10 cellular contexts compared by ENCODE assay signal in genomic region chr17:7476951-7477350, GRCh38. TPM values are rescaled to one million over a fixed set of nuclear protein-coding genes. Genes with fewer than 3 reads are reported as not detected.
DNase-seq lines count a peak whose midpoint lies in the region; ATAC-seq and TF ChIP-seq lines count a peak whose summit lies in the region.
"Had no signal": no experiment of that assay in that cellular context is flagged by ENCODE, and none has a peak within 500 bp of the region (broad histone marks: within the 10 kb centered on the region; RNA-seq: fewer than 3 reads in every experiment).

No MANE protein-coding gene starts in this region.

- DNase-seq in activated naive CD4-positive, alpha-beta T cell treated with Interleukin-2 at 50 U/mL for 16 hours, result no peak
- DNase-seq in caudate nucleus (lab: John Stamatoyannopoulos, UW) (no peak), upper lobe of right lung (no peak), NCI-H510A (lab: John Stamatoyannopoulos, UW) (no peak), NAMALWA (ENCODE audit: low spot score) (no peak)
- no peak for DNase-seq in naive thymus-derived CD4-positive, alpha-beta T cell
- DNase-seq: stimulated activated CD4-positive, alpha-beta T cell treated with anti-CD3 and anti-CD28 coated beads, Interleukin-4, amount 100 ng/mL, for 24 hours had no signal

- H3K4me1 Mint-ChIP-seq in activated naive CD4-positive, alpha-beta T cell treated with anti-CD3 and anti-CD28 coated beads, Interleukin-2, amount 50 U/mL, for 24 hours, result peaks cover 62% of the 10 kb centered on the region
- peaks cover 42 to 81% (median 60%) of the 10 kb centered on the region in 7 donors for H3K4me1 Mint-ChIP-seq in naive thymus-derived CD4-positive, alpha-beta T cell

- peak overlapping the region; percentile 74 for H3K27ac Mint-ChIP-seq in activated naive CD4-positive, alpha-beta T cell treated with anti-CD3 and anti-CD28 coated beads, Interleukin-2, amount 50 U/mL, for 24 hours
- H3K27ac Mint-ChIP-seq in naive thymus-derived CD4-positive, alpha-beta T cell, result peak overlapping the region in 8 of 9 donors; percentile 90 to 99 (median 96)

- intact Hi-C loops in naive thymus-derived CD4-positive, alpha-beta T cell (cut with micrococcal nuclease), result no loop called here
- intact Hi-C loops in upper lobe of right lung (cut with DNase I), result no loop called here

- H3K9me3 ChIP-seq in naive thymus-derived CD4-positive, alpha-beta T cell (ENCODE audit: control insufficient read depth in 2 of 3, low read length in 3 of 3), result no peaks in the 10 kb centered on the region
- no peaks in the 10 kb centered on the region for H3K9me3 ChIP-seq in upper lobe of right lung
- H3K9me3 ChIP-seq: MG63 had no signal

- CTCF ChIA-PET in naive thymus-derived CD4-positive, alpha-beta T cell (lab: Charles Lee), result interaction anchor here (1.0 to 2.9 kb wide), 3 partner anchors 9 to 84 kb away, joined by 4 to 8 read pairs (median 7); no protein-coding TSS in a partner anchor

- POLR2A ChIA-PET in naive thymus-derived CD4-positive, alpha-beta T cell (lab: Charles Lee), result interaction anchor here (0.7 to 12.3 kb wide), 15 partner anchors 8 to 210 kb away, joined by 3 to 199 read pairs (median 4); partner anchors contain the start of genes CHRNB1, TMEM102, TMEM256 and TNFSF12

- peak overlapping the region; percentile 90 for H3K4me3 Mint-ChIP-seq in activated naive CD4-positive, alpha-beta T cell treated with anti-CD3 and anti-CD28 coated beads, Interleukin-2, amount 50 U/mL, for 24 hours
- H3K4me3 Mint-ChIP-seq in naive thymus-derived CD4-positive, alpha-beta T cell, result peak overlapping the region; percentile 32 to 99 (median 96)

- no peaks in the 10 kb centered on the region for H3K27me3 Mint-ChIP-seq in activated naive CD4-positive, alpha-beta T cell treated with anti-CD3 and anti-CD28 coated beads, Interleukin-2, amount 50 U/mL, for 24 hours
- no peaks in the 10 kb centered on the region for H3K27me3 Mint-ChIP-seq in naive thymus-derived CD4-positive, alpha-beta T cell

- H3K36me3 ChIP-seq in naive thymus-derived CD4-positive, alpha-beta T cell (ENCODE audit: control insufficient read depth in 2 of 3, insufficient read depth in 3 of 3, low read length in 3 of 3), result peaks cover 0 to 3% (median 0%) of the 10 kb centered on the region in 3 experiments
- H3K36me3 ChIP-seq in upper lobe of right lung, result no peaks in the 10 kb centered on the region
- H3K36me3 ChIP-seq: MG63 had no signal

- H3K4me1 ChIP-seq in naive thymus-derived CD4-positive, alpha-beta T cell (ENCODE audit: control insufficient read depth in 2 of 2, insufficient read depth in 2 of 2, low read length in 2 of 2), result peaks cover 19 to 44% of the 10 kb centered on the region in 2 donors
- peaks cover 38% of the 10 kb centered on the region for H3K4me1 ChIP-seq in upper lobe of right lung

- no peaks in the 10 kb centered on the region for H3K27me3 ChIP-seq in naive thymus-derived CD4-positive, alpha-beta T cell (ENCODE audit: control insufficient read depth in 2 of 2, insufficient read depth in 2 of 2, low read length in 2 of 2)
- H3K27me3 ChIP-seq in upper lobe of right lung, result no peaks in the 10 kb centered on the region
- H3K27me3 ChIP-seq: MG63 had no signal

- no peaks in the 10 kb centered on the region for H3K9me3 Mint-ChIP-seq in activated naive CD4-positive, alpha-beta T cell treated with anti-CD3 and anti-CD28 coated beads, Interleukin-2, amount 50 U/mL, for 24 hours
- H3K9me3 Mint-ChIP-seq in naive thymus-derived CD4-positive, alpha-beta T cell, result peaks cover 0 to 3% (median 0%) of the 10 kb centered on the region in 11 donors

- no peak for ATAC-seq in naive thymus-derived CD4-positive, alpha-beta T cell
- ATAC-seq in upper lobe of right lung (no peak), HG02884 (IDR thresholded peaks at IDR 0.05; ENCODE audit: unreplicated experiment) (no peak)

- no peak for TF ChIP-seq CTCF in upper lobe of right lung (IDR thresholded peaks at IDR 0.05)

- H3K27ac ChIP-seq in caudate nucleus (ENCODE audit: low read depth, low read length), result peak overlapping the region; percentile 0
- peak overlapping the region; percentile 100 for H3K27ac ChIP-seq in naive thymus-derived CD4-positive, alpha-beta T cell (ENCODE audit: low read depth, low read length)
- peak overlapping the region; percentile 99 for H3K27ac ChIP-seq in upper lobe of right lung

- H3K36me3 Mint-ChIP-seq in activated naive CD4-positive, alpha-beta T cell treated with anti-CD3 and anti-CD28 coated beads, Interleukin-2, amount 50 U/mL, for 24 hours, result no peaks in the 10 kb centered on the region
- H3K36me3 Mint-ChIP-seq in naive thymus-derived CD4-positive, alpha-beta T cell, result peaks cover 0 to 6% (median 0%) of the 10 kb centered on the region in 5 donors

- H3K4me3 ChIP-seq in naive thymus-derived CD4-positive, alpha-beta T cell (ENCODE audit: low read length), result no peak overlapping the region
- peak overlapping the region; percentile 90 for H3K4me3 ChIP-seq in upper lobe of right lung

RNA-seq across cellular contexts. Expression of gene ZBTB4, which starts 2.5 kb away (rescaled TPM):
- total RNA-seq in naive thymus-derived CD4-positive, alpha-beta T cell, result 10 to 100 TPM; 30.3 to 89.2 (median 64.1) TPM
- polyA plus RNA-seq in naive thymus-derived CD4-positive, alpha-beta T cell, result 10 to 100 TPM; 15.3 to 25.5 TPM
- 84.7 TPM for total RNA-seq in upper lobe of right lung

RNA-seq across cellular contexts. Expression of gene SLC35G6, which starts 4.3 kb away (rescaled TPM):
- under 1 TPM in 1 of 5 experiments, not detected in 4; 0.16 TPM for total RNA-seq in naive thymus-derived CD4-positive, alpha-beta T cell
- not detected for polyA plus RNA-seq in naive thymus-derived CD4-positive, alpha-beta T cell
- total RNA-seq in upper lobe of right lung, result not detected

RNA-seq across cellular contexts. Expression of gene POLR2A, which starts 7.2 kb away (rescaled TPM):
- total RNA-seq in naive thymus-derived CD4-positive, alpha-beta T cell, result 100 to 1,000 TPM; 165 to 501 (median 225) TPM
- 10 to 100 TPM; 43.6 to 82.4 TPM for polyA plus RNA-seq in naive thymus-derived CD4-positive, alpha-beta T cell
- total RNA-seq in upper lobe of right lung, result 105 TPM

RNA-seq across cellular contexts. Expression of gene CHRNB1, which starts 32.1 kb away (rescaled TPM):
- 10 to 100 TPM in 1 of 5 experiments, 1 to 10 TPM in 4; 6.0 to 14.6 (median 7.2) TPM for total RNA-seq in naive thymus-derived CD4-positive, alpha-beta T cell
- 10 to 100 TPM; 14.9 to 24.8 TPM for polyA plus RNA-seq in naive thymus-derived CD4-positive, alpha-beta T cell
- total RNA-seq in upper lobe of right lung, result 10.1 TPM

RNA-seq across cellular contexts. Expression of gene FGF11, which starts 37.6 kb away (rescaled TPM):
- total RNA-seq in naive thymus-derived CD4-positive, alpha-beta T cell, result 10 to 100 TPM in 1 of 5 experiments, 1 to 10 TPM in 4; 2.8 to 39.7 (median 3.4) TPM
- under 1 TPM in 1 of 2 donors, not detected in 1; 0.09 TPM for polyA plus RNA-seq in naive thymus-derived CD4-positive, alpha-beta T cell
- total RNA-seq in upper lobe of right lung, result 1.1 TPM

Comparison
In these comparisons a context has a peak if more than half of its experiments do, and no peak if none do; other contexts are left out.
1. H3K27ac ChIP-seq: peak in every context shown above with its lines; median percentile 100 in naive thymus-derived CD4-positive, alpha-beta T cell; 99 in upper lobe of right lung; 0 in caudate nucleus.